ENCODE assay signal across 12 cellular contexts in the genomic region with DNA sequence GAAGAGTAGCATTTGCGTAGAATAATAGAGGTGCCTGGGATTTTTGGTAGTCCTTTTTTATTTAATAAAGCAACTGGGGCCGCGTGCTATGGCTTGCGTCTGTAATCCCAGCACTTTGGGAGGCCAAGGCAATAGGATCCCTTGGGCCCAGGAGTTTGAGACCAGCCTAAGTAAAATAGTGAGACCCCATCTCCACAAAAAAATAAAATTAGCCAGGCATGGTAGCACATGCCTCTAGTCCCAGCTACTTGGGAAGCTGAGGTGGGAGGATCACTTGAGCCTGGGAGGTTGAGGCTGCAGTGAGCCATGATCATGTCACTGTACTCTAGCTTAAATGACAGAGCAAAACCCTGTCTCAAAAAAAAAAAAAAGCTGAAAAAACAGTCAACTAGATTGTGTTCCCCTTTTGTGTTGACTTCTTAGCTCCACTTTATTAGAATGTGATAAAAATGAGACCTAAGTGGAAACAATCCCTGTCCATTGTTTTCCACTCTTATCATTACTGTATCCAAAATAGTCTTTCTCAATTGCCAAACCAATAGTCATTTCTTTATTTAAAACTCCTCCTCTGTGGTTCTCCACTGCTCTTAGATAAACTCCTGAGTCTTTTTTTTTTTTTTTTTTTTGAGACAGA. TPM values are rescaled to one million over a fixed set of nuclear protein-coding genes. Genes with fewer than 3 reads are reported as not detected.
DNase-seq lines count a peak whose midpoint lies in the region; ATAC-seq and TF ChIP-seq lines count a peak whose summit lies in the region.
"Had no signal": no experiment of that assay in that cellular context is flagged by ENCODE, and none has a peak within 500 bp of the region (broad histone marks: within the 10 kb centered on the region; RNA-seq: fewer than 3 reads in every experiment).

No MANE protein-coding gene starts in this region.

- H3K4me3 Mint-ChIP-seq in activated CD4-positive, alpha-beta memory T cell treated with anti-CD3 and anti-CD28 coated beads for 36 hours, result peak overlapping the region; percentile 99

- no peaks in the 10 kb centered on the region for H3K27me3 Mint-ChIP-seq in activated CD4-positive, alpha-beta memory T cell treated with anti-CD3 and anti-CD28 coated beads for 36 hours

- no peaks in the 10 kb centered on the region for H3K9me3 Mint-ChIP-seq in activated CD4-positive, alpha-beta memory T cell treated with anti-CD3 and anti-CD28 coated beads for 36 hours

- H3K4me1 ChIP-seq in left ventricle myocardium inferior, result peaks cover 50% of the 10 kb centered on the region
- peaks cover 50% of the 10 kb centered on the region for H3K4me1 ChIP-seq in upper lobe of right lung

- CTCF ChIA-PET in activated CD4-positive, alpha-beta memory T cell treated with anti-CD3 and anti-CD28 coated beads for 36 hours (lab: Charles Lee), result interaction anchor here (1.4 kb wide), 1 partner anchor 14 kb away, joined by 4 read pairs; no protein-coding TSS in a partner anchor

- TF ChIP-seq CTCF in left ventricle myocardium inferior (IDR thresholded peaks at IDR 0.05; ENCODE audit: borderline replicate concordance) (no peak), upper lobe of right lung (IDR thresholded peaks at IDR 0.05) (no peak), GM13976 (IDR thresholded peaks at IDR 0.05; ENCODE audit: borderline replicate concordance, control extremely low read depth, extremely low read depth, insufficient read depth, missing control alignments) (no peak)

- peaks cover 81% of the 10 kb centered on the region for H3K4me1 Mint-ChIP-seq in activated CD4-positive, alpha-beta memory T cell treated with anti-CD3 and anti-CD28 coated beads for 36 hours (ENCODE audit: low read depth)

- H3K27ac Mint-ChIP-seq in activated CD4-positive, alpha-beta memory T cell treated with anti-CD3 and anti-CD28 coated beads for 36 hours, result peak overlapping the region; percentile 93

- no peak overlapping the region for H3K4me3 ChIP-seq in left ventricle myocardium inferior
- H3K4me3 ChIP-seq in upper lobe of right lung, result no peak overlapping the region
- H3K4me3 ChIP-seq: thoracic aorta had no signal

- H3K9me3 ChIP-seq in left ventricle myocardium inferior (replicated peaks) (peaks cover 8% of the 10 kb centered on the region), upper lobe of right lung (no peaks in the 10 kb centered on the region)
- H3K9me3 ChIP-seq: thoracic aorta had no signal

- DNase-seq in left ventricle myocardium inferior, result no peak
- DNase-seq in Right ventricle myocardium inferior (ENCODE audit: missing footprints), result no peak
- DNase-seq in activated CD4-positive, alpha-beta memory T cell treated with anti-CD3 and anti-CD28 coated beads for 36 hours, result no peak
- no peak for DNase-seq in left lobe of liver (ENCODE audit: low spot score)
- no peak for DNase-seq in upper lobe of right lung
- no peak for DNase-seq in Ammon's horn (ENCODE audit: low spot score)
- no peak for DNase-seq in pons (ENCODE audit: low spot score)
- no peak for DNase-seq in GM13976 (ENCODE audit: low spot score)
- DNase-seq: AML-193; NCI-H2107; stimulated activated CD4-positive, alpha-beta T cell treated with anti-CD3 and anti-CD28 coated beads, Interleukin-12 subunit alpha, Interleukin-12 subunit beta, amount 100 ng/mL, for 4 hours had no signal

- H3K36me3 Mint-ChIP-seq in activated CD4-positive, alpha-beta memory T cell treated with anti-CD3 and anti-CD28 coated beads for 36 hours, result peaks cover 53% of the 10 kb centered on the region

- POLR2A ChIA-PET in activated CD4-positive, alpha-beta memory T cell treated with anti-CD3 and anti-CD28 coated beads for 36 hours (lab: Charles Lee), result interaction anchor here (0.7 to 12.0 kb wide), 6 partner anchors 9 to 434 kb away, joined by 3 to 216 read pairs (median 4); a partner anchor contains a TSS

- no peaks in the 10 kb centered on the region for H3K27me3 ChIP-seq in left ventricle myocardium inferior (ENCODE audit: low read depth)
- H3K27me3 ChIP-seq in upper lobe of right lung, result no peaks in the 10 kb centered on the region

- in situ Hi-C loops in GM13976 (cut with MboI; ENCODE audit: low sequenced_read_pairs, unreplicated experiment), result loop anchor here (10.0 kb wide), 1 partner anchor 106 kb away; no protein-coding TSS in a partner anchor

- H3K27ac ChIP-seq in left ventricle myocardium inferior (replicated peaks) (peak overlapping the region; percentile 67), upper lobe of right lung (peak overlapping the region; percentile 65)
- H3K27ac ChIP-seq: thoracic aorta had no signal

- H3K36me3 ChIP-seq in left ventricle myocardium inferior (no peaks in the 10 kb centered on the region), upper lobe of right lung (no peaks in the 10 kb centered on the region)
- H3K36me3 ChIP-seq: thoracic aorta had no signal

- intact Hi-C loops in left ventricle myocardium inferior (cut with micrococcal nuclease) (no loop called here), Right ventricle myocardium inferior (cut with DNase I) (loop anchor here (5.0 kb wide), 1 partner anchor 89 kb away; no protein-coding TSS in a partner anchor), upper lobe of right lung (cut with DNase I) (no loop called here)
- intact Hi-C loops in activated CD4-positive, alpha-beta memory T cell treated with anti-CD3 and anti-CD28 coated beads for 36 hours (cut with micrococcal nuclease), result loop anchor here (1.0 to 5.0 kb wide), 4 partner anchors 14 to 266 kb away; no protein-coding TSS in a partner anchor

- ATAC-seq in Right ventricle myocardium inferior, result no peak
- peak; percentile 40 for ATAC-seq in left lobe of liver
- no peak for ATAC-seq in upper lobe of right lung

RNA-seq across cellular contexts. Expression of a gene that starts 7.4 kb away (rescaled TPM):
- total RNA-seq in left ventricle myocardium inferior (18.4 TPM), Right ventricle myocardium inferior (16.4 TPM), left lobe of liver (6.4 TPM), upper lobe of right lung (74.4 TPM)
- 100 to 1,000 TPM; 142 to 147 TPM for total RNA-seq in activated CD4-positive, alpha-beta memory T cell treated with anti-CD3 and anti-CD28 coated beads for 36 hours

RNA-seq across cellular contexts. Expression of a gene that starts 47.6 kb away (rescaled TPM):
- total RNA-seq in left ventricle myocardium inferior, result 0.22 TPM
- 0.30 TPM for total RNA-seq in Right ventricle myocardium inferior
- 1 to 10 TPM; 1.6 to 1.7 TPM for total RNA-seq in activated CD4-positive, alpha-beta memory T cell treated with anti-CD3 and anti-CD28 coated beads for 36 hours
- 10.5 TPM for total RNA-seq in left lobe of liver
- total RNA-seq in upper lobe of right lung, result 22.5 TPM

Comparison
In these comparisons a context has a peak if more than half of its experiments do, and no peak if none do; other contexts are left out.
1. intact Hi-C loops: an anchor here in Right ventricle myocardium inferior (5.0 kb wide) and activated CD4-positive, alpha-beta memory T cell treated with anti-CD3 and anti-CD28 coated beads for 36 hours (1.0 to 5.0 kb wide); none called in left ventricle myocardium inferior and upper lobe of right lung.